8 cellular contexts compared by ENCODE assay signal in the genomic region with DNA sequence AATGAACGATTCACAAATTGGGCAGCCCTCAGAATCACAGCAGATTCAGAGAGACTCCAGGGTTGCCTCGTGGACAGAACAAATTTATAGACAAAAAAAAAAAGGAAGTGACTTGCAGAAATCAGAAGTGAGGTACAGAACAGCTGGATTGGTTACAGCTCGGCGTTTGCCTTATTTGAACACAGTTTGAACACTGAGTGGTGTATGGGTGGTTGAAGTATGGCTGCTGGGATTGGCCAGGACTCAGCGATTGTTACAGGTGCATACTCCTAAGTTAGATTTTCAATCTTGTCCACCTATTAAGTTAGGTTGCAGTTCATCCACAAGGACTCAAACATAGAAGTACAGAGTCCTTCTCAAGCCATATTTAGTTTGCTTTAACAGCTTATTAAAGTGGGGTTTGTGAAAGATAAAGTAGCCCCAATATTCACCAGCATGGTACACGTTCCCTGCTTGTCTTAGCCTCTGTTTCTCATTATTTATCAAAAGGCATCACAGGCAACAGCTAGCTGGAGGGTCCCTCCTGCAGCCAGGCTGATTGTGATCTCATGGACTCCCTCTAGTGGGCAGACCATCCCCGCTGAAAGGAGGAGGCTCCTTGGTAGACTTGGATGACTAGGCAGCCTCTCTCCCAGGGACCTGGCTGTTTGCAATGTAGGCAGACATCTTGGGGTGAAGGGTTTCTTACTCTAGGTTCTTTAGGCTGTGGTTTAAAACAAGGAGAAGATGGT. TPM values are rescaled to one million over a fixed set of nuclear protein-coding genes. Genes with fewer than 3 reads are reported as not detected.
DNase-seq lines count a peak whose midpoint lies in the region; ATAC-seq, FAIRE-seq and TF ChIP-seq lines count a peak whose summit lies in the region.

No MANE protein-coding gene starts in this region.

- H3K9me3 Mint-ChIP-seq in CD4-positive, CD25-positive, alpha-beta regulatory T cell: peaks cover 0 to 12% (median 0%) of the 10 kb centered on the region in 7 donors

- H3K4me2 ChIP-seq in GM23248 (ENCODE audit: unreplicated experiment): no peak overlapping the region

- peak; percentile 29 for FAIRE-seq in pancreas (lab: Jason Lieb, UNC)

- no peaks in the 10 kb centered on the region for H3K4me1 Mint-ChIP-seq in CD4-positive, CD25-positive, alpha-beta regulatory T cell

- ATAC-seq in CD4-positive, CD25-positive, alpha-beta regulatory T cell (ENCODE audit: low read depth in 2 of 2): peak; percentile 39 to 45
- ATAC-seq in foreskin keratinocyte (peak; percentile 70), pancreas (peak; percentile 93 to 100 (median 97)), GM18519 (IDR thresholded peaks at IDR 0.05; ENCODE audit: low FRiP score, unreplicated experiment) (no peak), HG03108 (IDR thresholded peaks at IDR 0.05; ENCODE audit: unreplicated experiment) (no peak)

- H3K9ac ChIP-seq in GM23248: no peak overlapping the region

- no peaks in the 10 kb centered on the region for H3K36me3 ChIP-seq in CD4-positive, CD25-positive, alpha-beta regulatory T cell (ENCODE audit: control insufficient read depth, insufficient read depth, low read length)
- H3K36me3 ChIP-seq in GM23248 (ENCODE audit: low read depth) (no peaks in the 10 kb centered on the region), pancreas (no peaks in the 10 kb centered on the region)

- no peaks in the 10 kb centered on the region for H3K9me2 ChIP-seq in GM23248 (ENCODE audit: insufficient read depth)

- H3K79me2 ChIP-seq in GM23248 (ENCODE audit: insufficient read depth): no peaks in the 10 kb centered on the region

- H3K27me3 ChIP-seq in CD4-positive, CD25-positive, alpha-beta regulatory T cell (ENCODE audit: control insufficient read depth, insufficient read depth, low read length): peaks cover 3% of the 10 kb centered on the region
- H3K27me3 ChIP-seq in GM23248 (replicated peaks; ENCODE audit: insufficient read depth) (no peaks in the 10 kb centered on the region; the same call in 1 of the 2 replicates), foreskin keratinocyte (no peaks in the 10 kb centered on the region), pancreas (no peaks in the 10 kb centered on the region)

- intact Hi-C loops in pancreas (cut with DNase I): no loop called here

- H3K27ac ChIP-seq in CD4-positive, CD25-positive, alpha-beta regulatory T cell (ENCODE audit: insufficient read depth, low read length, poor library complexity, severe bottlenecking): no peak overlapping the region
- H3K27ac ChIP-seq in GM23248: no peak overlapping the region
- no peak overlapping the region for H3K27ac ChIP-seq in foreskin keratinocyte
- H3K27ac ChIP-seq in pancreas: peak overlapping the region; percentile 28 to 76 (median 56)

- no peak overlapping the region for H3K4me3 Mint-ChIP-seq in CD4-positive, CD25-positive, alpha-beta regulatory T cell

- H3K27ac Mint-ChIP-seq in CD4-positive, CD25-positive, alpha-beta regulatory T cell: no peak overlapping the region

- peak in 2 of 3 donors; percentile 4 to 50 for DNase-seq in CD4-positive, CD25-positive, alpha-beta regulatory T cell
- DNase-seq in GM23248 (peak; percentile 82), NCI-H226 (peak; percentile 52), foreskin keratinocyte (peak in 1 of 2 donors; percentile 48), pancreas (peak in 5 of 6 donors; percentile 74 to 84 (median 75))
- DNase-seq in activated CD8-positive, alpha-beta memory T cell treated with anti-CD3 and anti-CD28 coated beads, Interleukin-2, amount 50 U/mL, for 48 hours: peak; percentile 69

- H3K9me3 ChIP-seq in CD4-positive, CD25-positive, alpha-beta regulatory T cell (ENCODE audit: control insufficient read depth in 2 of 2, low read length in 2 of 2): no peaks in the 10 kb centered on the region
- H3K9me3 ChIP-seq in GM23248 (ENCODE audit: low read depth): no peaks in the 10 kb centered on the region
- no peaks in the 10 kb centered on the region for H3K9me3 ChIP-seq in pancreas

- WGBS in GM23248 (ENCODE audit: low coverage in 1 of 2, low lambda C conversion rate in 2 of 2, missing lambda C conversion rate in 2 of 2), 2 experiments: 41 to 45% methylated on average over 7 of the region's 7 CpGs
- WGBS in pancreas, 2 donors: 25 to 32% methylated on average over 7 of the region's 7 CpGs

- H3K27me3 Mint-ChIP-seq in CD4-positive, CD25-positive, alpha-beta regulatory T cell: peaks cover 16% of the 10 kb centered on the region

- H4K20me1 ChIP-seq in GM23248 (ENCODE audit: insufficient read depth): no peaks in the 10 kb centered on the region

- peak overlapping the region; percentile 30; the same call in 1 of the 2 replicates for H2AFZ ChIP-seq in GM23248

- TF ChIP-seq CTCF in foreskin keratinocyte (conservative IDR thresholded peaks at IDR 0.05) (peak; percentile 75), pancreas (IDR thresholded peaks at IDR 0.05) (peak; percentile 41 to 64 (median 54))

- no peak overlapping the region for H3K4me3 ChIP-seq in CD4-positive, CD25-positive, alpha-beta regulatory T cell (ENCODE audit: low read depth, low read length)
- no peak overlapping the region for H3K4me3 ChIP-seq in GM23248
- H3K4me3 ChIP-seq in pancreas: peak overlapping the region in 2 of 4 donors; percentile 29 to 32

- H3K36me3 Mint-ChIP-seq in CD4-positive, CD25-positive, alpha-beta regulatory T cell: no peaks in the 10 kb centered on the region

- peaks cover 3% of the 10 kb centered on the region for H3K4me1 ChIP-seq in CD4-positive, CD25-positive, alpha-beta regulatory T cell (ENCODE audit: control insufficient read depth, insufficient read depth, low read length, poor library complexity, severe bottlenecking)
- H3K4me1 ChIP-seq in GM23248 (ENCODE audit: insufficient read depth) (no peaks in the 10 kb centered on the region), foreskin keratinocyte (no peaks in the 10 kb centered on the region), pancreas (no peaks in the 10 kb centered on the region)

- no peaks in the 10 kb centered on the region for H3F3A ChIP-seq in GM23248 (ENCODE audit: insufficient read depth)

- in situ Hi-C loops in GM23248 (cut with MboI): no loop called here

RNA-seq across cellular contexts. Expression of a gene that starts 17.6 kb away (rescaled TPM):
- total RNA-seq in CD4-positive, CD25-positive, alpha-beta regulatory T cell: not detected
- under 1 TPM in 1 of 4 donors, not detected in 3; 0.08 TPM for polyA plus RNA-seq in CD4-positive, CD25-positive, alpha-beta regulatory T cell
- total RNA-seq in GM23248 (2014; rRNA removed; shearing (Covaris generic)): not detected in 2 replicates
- polyA plus RNA-seq in GM23248 (2016; fragmentation: Nextera tagmentation; extraction: Ambion mirVana) (not detected in 2 replicates), foreskin keratinocyte (0.49 and 1.3 TPM in 2 replicates), pancreas (10 to 100 TPM; 38.8 to 44.0 TPM)
- total RNA-seq in foreskin keratinocyte (0.68 and 1.7 TPM in 2 replicates), pancreas (10 to 100 TPM; 15.4 to 46.3 (median 33.7) TPM)

Comparison
In these comparisons a context has a peak if more than half of its experiments do, and no peak if none do; other contexts are left out.
1. ATAC-seq: peak in CD4-positive, CD25-positive, alpha-beta regulatory T cell (2 of 2), foreskin keratinocyte (single experiment) and pancreas (4 of 4); none in GM18519 (single experiment) and HG03108 (single experiment).
2. H3K27ac ChIP-seq: peak in pancreas (4 of 4); none in CD4-positive, CD25-positive, alpha-beta regulatory T cell (single experiment), GM23248 (single experiment) and foreskin keratinocyte (single experiment).